20 cellular contexts compared by ENCODE assay signal in the genomic region with DNA sequence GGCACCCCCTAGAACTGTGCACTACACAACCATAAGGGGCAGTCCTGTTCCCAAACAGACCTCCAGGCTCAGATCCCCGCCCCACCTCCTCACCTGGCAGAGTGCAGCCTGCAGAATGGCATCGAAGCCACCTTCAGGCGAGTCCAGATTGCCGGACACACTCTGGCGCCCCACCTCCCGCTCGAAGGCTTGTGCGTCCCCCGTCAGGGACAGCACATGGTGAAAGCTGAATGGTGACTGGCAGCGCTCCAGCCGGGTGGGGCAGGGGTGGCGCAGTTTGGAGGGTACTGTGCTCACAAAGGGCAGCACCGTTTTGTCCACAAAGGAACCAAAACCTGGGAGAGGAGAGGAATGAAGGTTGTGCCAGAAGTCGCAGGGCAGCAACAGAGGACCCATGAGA. TPM values are rescaled to one million over a fixed set of nuclear protein-coding genes. Genes with fewer than 3 reads are reported as not detected.
DNase-seq lines count a peak whose midpoint lies in the region; ATAC-seq and TF ChIP-seq lines count a peak whose summit lies in the region.
"Had no signal": no experiment of that assay in that cellular context is flagged by ENCODE, and none has a peak within 500 bp of the region (broad histone marks: within the 10 kb centered on the region; RNA-seq: fewer than 3 reads in every experiment).

No MANE protein-coding gene starts in this region.

- H3K4me1 ChIP-seq in mesendoderm (ENCODE audit: control insufficient read depth, low read depth, low read length) (no peaks in the 10 kb centered on the region), adrenal gland (replicated peaks in 1 of 2) (peaks cover 4 to 12% of the 10 kb centered on the region in 2 donors)

- H3K36me3 Mint-ChIP-seq in activated CD4-positive, alpha-beta T cell treated with anti-CD3 and anti-CD28 coated beads, Interleukin-2, amount 10 ng/mL, durations not matched to agents 7 days and 5 days (ENCODE audit: low read depth): peaks cover 90% of the 10 kb centered on the region
- H3K36me3 Mint-ChIP-seq in activated CD4-positive, alpha-beta T cell treated with anti-CD3 and anti-CD28 coated beads for 36 hours (ENCODE audit: low read depth): peaks cover 44% of the 10 kb centered on the region
- H3K36me3 Mint-ChIP-seq in HFFc6 (ENCODE audit: low read depth): no peaks in the 10 kb centered on the region
- peaks cover 56% of the 10 kb centered on the region for H3K36me3 Mint-ChIP-seq in activated CD8-positive, alpha-beta T cell treated with anti-CD3 and anti-CD28 coated beads for 36 hours (ENCODE audit: low read depth)

- no peak overlapping the region for H3K4me2 ChIP-seq in mesendoderm (ENCODE audit: low read length)

- DNase-seq in activated CD4-positive, alpha-beta T cell treated with anti-CD3 and anti-CD28 coated beads, Interleukin-2, amount 10 ng/mL, durations not matched to agents 7 days and 5 days: no peak
- no peak for DNase-seq in activated CD4-positive, alpha-beta T cell treated with anti-CD3 and anti-CD28 coated beads for 36 hours
- DNase-seq in HFFc6 (no peak), mesendoderm (no peak), NCI-H446 (lab: John Stamatoyannopoulos, UW) (no peak), adrenal gland (no peak)
- DNase-seq in activated CD8-positive, alpha-beta T cell treated with anti-CD3 and anti-CD28 coated beads for 36 hours: no peak
- DNase-seq: activated CD4-positive, CD25-positive, alpha-beta regulatory T cell; C1 segment of cervical spinal cord; DND-41; gastrocnemius medialis; NCI-H1694; NCI-H446 treated with DMSO at 0.1 percent for 48 hours; SHP77 treated with DMSO at 0.1 percent for 48 hours; transverse colon had no signal

- no peak overlapping the region for H3K23ac ChIP-seq in mesendoderm (ENCODE audit: low read length)

- H4K5ac ChIP-seq in mesendoderm (ENCODE audit: low read length): no peak overlapping the region

- H4K8ac ChIP-seq in mesendoderm (ENCODE audit: low read depth, low read length): no peak overlapping the region

- no peak for TF ChIP-seq POLR2A in adrenal gland (IDR thresholded peaks at IDR 0.05)

- POLR2A ChIA-PET in activated CD4-positive, alpha-beta T cell treated with anti-CD3 and anti-CD28 coated beads, Interleukin-2, amount 10 ng/mL, durations not matched to agents 7 days and 5 days (lab: Charles Lee): no interaction called here
- POLR2A ChIA-PET in activated CD4-positive, alpha-beta T cell treated with anti-CD3 and anti-CD28 coated beads for 36 hours (lab: Charles Lee): no interaction called here
- POLR2A ChIA-PET in activated CD8-positive, alpha-beta T cell treated with anti-CD3 and anti-CD28 coated beads for 36 hours (lab: Charles Lee): interaction anchor here (0.6 to 9.4 kb wide), 4 partner anchors 14 to 176 kb away, joined by 3 to 91 read pairs (median 4); partner anchors contain the start of genes CSAD and ZNF740

- no peak overlapping the region for H2BK15ac ChIP-seq in mesendoderm (replicated peaks; ENCODE audit: low read depth)

- no peaks in the 10 kb centered on the region for H3K27me3 ChIP-seq in mesendoderm (ENCODE audit: insufficient read depth, low read length, poor library complexity)
- no peaks in the 10 kb centered on the region for H3K27me3 ChIP-seq in adrenal gland
- H3K27me3 ChIP-seq: transverse colon had no signal

- H3K18ac ChIP-seq in mesendoderm (ENCODE audit: low read length): no peak overlapping the region

- CTCF ChIA-PET in activated CD4-positive, alpha-beta T cell treated with anti-CD3 and anti-CD28 coated beads, Interleukin-2, amount 10 ng/mL, durations not matched to agents 7 days and 5 days (lab: Charles Lee): interaction anchor here (1.9 to 2.2 kb wide), 2 partner anchors 9 to 17 kb away, joined by 6 to 10 read pairs; no protein-coding TSS in a partner anchor
- CTCF ChIA-PET in activated CD4-positive, alpha-beta T cell treated with anti-CD3 and anti-CD28 coated beads for 36 hours (lab: Charles Lee): interaction anchor here (0.6 to 3.6 kb wide), 7 partner anchors 10 to 276 kb away, joined by 3 to 54 read pairs (median 11); partner anchors contain the start of genes AAAS, CSAD, ESPL1 and ITGB7
- CTCF ChIA-PET in activated CD8-positive, alpha-beta T cell treated with anti-CD3 and anti-CD28 coated beads for 36 hours (lab: Charles Lee): interaction anchor here (1.0 to 4.6 kb wide), 8 partner anchors 9 to 130 kb away, joined by 3 to 60 read pairs (median 20); partner anchors contain the start of genes CSAD, ESPL1, IGFBP6 and ZNF740

- peak overlapping the region; percentile 76 for H3K27ac Mint-ChIP-seq in activated CD4-positive, alpha-beta T cell treated with anti-CD3 and anti-CD28 coated beads, Interleukin-2, amount 10 ng/mL, durations not matched to agents 7 days and 5 days
- H3K27ac Mint-ChIP-seq in activated CD4-positive, alpha-beta T cell treated with anti-CD3 and anti-CD28 coated beads for 36 hours: no peak overlapping the region
- H3K27ac Mint-ChIP-seq in HFFc6: no peak overlapping the region
- H3K27ac Mint-ChIP-seq in activated CD8-positive, alpha-beta T cell treated with anti-CD3 and anti-CD28 coated beads for 36 hours: peak overlapping the region; percentile 18
- H3K27ac Mint-ChIP-seq: dendritic cell treated with granulocyte-macrophage colony-stimulating factor and Interleukin-4, amounts not matched to agents 40 ng/mL and 50 ng/mL, for 4 days had no signal

- H2BK120ac ChIP-seq in mesendoderm (ENCODE audit: low read depth, low read length): no peak overlapping the region

- peaks cover 59% of the 10 kb centered on the region for H3K4me1 Mint-ChIP-seq in activated CD4-positive, alpha-beta T cell treated with anti-CD3 and anti-CD28 coated beads, Interleukin-2, amount 10 ng/mL, durations not matched to agents 7 days and 5 days
- H3K4me1 Mint-ChIP-seq in activated CD4-positive, alpha-beta T cell treated with anti-CD3 and anti-CD28 coated beads for 36 hours: peaks cover 43% of the 10 kb centered on the region
- peaks cover 21% of the 10 kb centered on the region for H3K4me1 Mint-ChIP-seq in HFFc6 (ENCODE audit: low read depth)
- H3K4me1 Mint-ChIP-seq in activated CD8-positive, alpha-beta T cell treated with anti-CD3 and anti-CD28 coated beads for 36 hours (ENCODE audit: low read depth): peaks cover 45% of the 10 kb centered on the region

- H3K4me3 ChIP-seq in mesendoderm (ENCODE audit: low read length) (no peak overlapping the region), adrenal gland (no peak overlapping the region)
- H3K4me3 ChIP-seq: gastrocnemius medialis, transverse colon had no signal

- no peaks in the 10 kb centered on the region for H3K36me3 ChIP-seq in mesendoderm (ENCODE audit: control insufficient read depth, insufficient read depth, low read length)
- no peaks in the 10 kb centered on the region for H3K36me3 ChIP-seq in adrenal gland (replicated peaks in 1 of 2)
- H3K36me3 ChIP-seq: gastrocnemius medialis, transverse colon had no signal

- no peak overlapping the region for H3K4me3 Mint-ChIP-seq in activated CD4-positive, alpha-beta T cell treated with anti-CD3 and anti-CD28 coated beads, Interleukin-2, amount 10 ng/mL, durations not matched to agents 7 days and 5 days
- no peak overlapping the region for H3K4me3 Mint-ChIP-seq in activated CD4-positive, alpha-beta T cell treated with anti-CD3 and anti-CD28 coated beads for 36 hours
- no peak overlapping the region for H3K4me3 Mint-ChIP-seq in HFFc6
- no peak overlapping the region for H3K4me3 Mint-ChIP-seq in activated CD8-positive, alpha-beta T cell treated with anti-CD3 and anti-CD28 coated beads for 36 hours
- H3K4me3 Mint-ChIP-seq: dendritic cell treated with granulocyte-macrophage colony-stimulating factor and Interleukin-4, amounts not matched to agents 40 ng/mL and 50 ng/mL, for 4 days; stimulated activated naive CD8-positive, alpha-beta T cell treated with anti-CD3 and anti-CD28 coated beads, Interleukin-15, Interleukin-2, amounts not matched to agents 100 ng/mL and 50 ng/mL, for 24 hours had no signal

- H3K27ac ChIP-seq in mesendoderm (ENCODE audit: low read depth, low read length): no peak overlapping the region
- H3K27ac ChIP-seq in adrenal gland: no peak overlapping the region
- H3K27ac ChIP-seq: epithelial cell of prostate, gastrocnemius medialis, transverse colon had no signal

- WGBS in mesendoderm (ENCODE audit: extremely low coverage, insufficient coverage, low lambda C conversion rate): no CpG with 5 or more reads among the region's 14 CpGs
- WGBS in adrenal gland, 4 donors: 87 to 90% (median 88%) methylated on average over 14 of the region's 14 CpGs

- no peak overlapping the region for H3K4ac ChIP-seq in mesendoderm (ENCODE audit: low read depth, low read length)

- peak overlapping the region; percentile 15 for H3K56ac ChIP-seq in mesendoderm (ENCODE audit: low read length)

- H3K9me3 ChIP-seq in adrenal gland (replicated peaks in 1 of 3): no peaks in the 10 kb centered on the region
- H3K9me3 ChIP-seq: gastrocnemius medialis, transverse colon had no signal

- TF ChIP-seq CTCF in HFFc6 (IDR thresholded peaks at IDR 0.05) (0 out of 2 replicates have a peak, but pooled peaks have one; percentile 13), adrenal gland (IDR thresholded peaks at IDR 0.05) (no peak)
- TF ChIP-seq CTCF in activated CD8-positive, alpha-beta T cell treated with anti-CD3 and anti-CD28 coated beads for 36 hours (IDR thresholded peaks at IDR 0.05): no peak

- H2BK5ac ChIP-seq in mesendoderm (ENCODE audit: low read length): no peak overlapping the region

- H3K9ac ChIP-seq in mesendoderm (ENCODE audit: low read length): no peak overlapping the region

- no peak for ATAC-seq in activated CD4-positive, alpha-beta T cell treated with anti-CD3 and anti-CD28 coated beads for 36 hours
- ATAC-seq in activated CD8-positive, alpha-beta T cell treated with anti-CD3 and anti-CD28 coated beads for 36 hours: no peak
- ATAC-seq in HG03571 (IDR thresholded peaks at IDR 0.05; ENCODE audit: unreplicated experiment): no peak
- ATAC-seq: activated naive CD4-positive, alpha-beta T cell treated with anti-CD3 and anti-CD28 coated beads, Interleukin-2, amount 50 U/mL, for 72 hours; gastrocnemius medialis had no signal

- H3K79me1 ChIP-seq in mesendoderm (ENCODE audit: low read length): no peaks in the 10 kb centered on the region

- intact Hi-C loops in activated CD4-positive, alpha-beta T cell treated with anti-CD3 and anti-CD28 coated beads for 36 hours (cut with DNase I, micrococcal nuclease): loop anchor here in 1 of 2 experiments (10.0 kb wide), 1 partner anchor 132 kb away; no protein-coding TSS in a partner anchor
- intact Hi-C loops in activated CD8-positive, alpha-beta T cell treated with anti-CD3 and anti-CD28 coated beads for 36 hours (cut with micrococcal nuclease): no loop called here
- intact Hi-C loops in adrenal gland (cut with DNase I): loop anchor here (5.0 to 10.0 kb wide), 3 partner anchors 34 to 132 kb away; no protein-coding TSS in a partner anchor

- no peaks in the 10 kb centered on the region for H3K27me3 Mint-ChIP-seq in activated CD4-positive, alpha-beta T cell treated with anti-CD3 and anti-CD28 coated beads, Interleukin-2, amount 10 ng/mL, durations not matched to agents 7 days and 5 days
- no peaks in the 10 kb centered on the region for H3K27me3 Mint-ChIP-seq in activated CD4-positive, alpha-beta T cell treated with anti-CD3 and anti-CD28 coated beads for 36 hours
- peaks cover 10% of the 10 kb centered on the region for H3K27me3 Mint-ChIP-seq in HFFc6 (ENCODE audit: insufficient read depth)
- H3K27me3 Mint-ChIP-seq in activated CD8-positive, alpha-beta T cell treated with anti-CD3 and anti-CD28 coated beads for 36 hours: no peaks in the 10 kb centered on the region
- H3K27me3 Mint-ChIP-seq: stimulated activated naive CD8-positive, alpha-beta T cell treated with anti-CD3 and anti-CD28 coated beads, Interleukin-15, Interleukin-2, amounts not matched to agents 100 ng/mL and 50 ng/mL, for 24 hours had no signal

- H2AK5ac ChIP-seq in mesendoderm (ENCODE audit: low read length): no peak overlapping the region

- H3K9me3 Mint-ChIP-seq in activated CD4-positive, alpha-beta T cell treated with anti-CD3 and anti-CD28 coated beads, Interleukin-2, amount 10 ng/mL, durations not matched to agents 7 days and 5 days: no peaks in the 10 kb centered on the region
- no peaks in the 10 kb centered on the region for H3K9me3 Mint-ChIP-seq in activated CD4-positive, alpha-beta T cell treated with anti-CD3 and anti-CD28 coated beads for 36 hours (ENCODE audit: low read depth)
- no peaks in the 10 kb centered on the region for H3K9me3 Mint-ChIP-seq in HFFc6
- no peaks in the 10 kb centered on the region for H3K9me3 Mint-ChIP-seq in activated CD8-positive, alpha-beta T cell treated with anti-CD3 and anti-CD28 coated beads for 36 hours
- H3K9me3 Mint-ChIP-seq: activated naive CD4-positive, alpha-beta T cell treated with anti-CD3 and anti-CD28 coated beads, Interleukin-2, amount 50 U/mL, for 72 hours; dendritic cell treated with granulocyte-macrophage colony-stimulating factor and Interleukin-4, amounts not matched to agents 40 ng/mL and 50 ng/mL, for 4 days; stimulated activated naive CD8-positive, alpha-beta T cell treated with anti-CD3 and anti-CD28 coated beads, Interleukin-15, Interleukin-2, amounts not matched to agents 100 ng/mL and 50 ng/mL, for 24 hours had no signal

- no peaks in the 10 kb centered on the region for H3K79me2 ChIP-seq in mesendoderm (ENCODE audit: control insufficient read depth, insufficient read depth, low read length)

RNA-seq across cellular contexts. Expression of gene ITGB7, which starts 10.6 kb away (rescaled TPM):
- total RNA-seq in activated CD4-positive, alpha-beta T cell treated with anti-CD3 and anti-CD28 coated beads, Interleukin-2, amount 10 ng/mL, durations not matched to agents 7 days and 5 days: 100 to 1,000 TPM; 621 to 702 TPM
- 10 to 100 TPM; 73.0 to 77.6 TPM for total RNA-seq in activated CD4-positive, alpha-beta T cell treated with anti-CD3 and anti-CD28 coated beads for 36 hours
- 1 to 10 TPM in 3 of 6 experiments, under 1 TPM in 3; 0.35 to 1.5 (median 0.93) TPM for total RNA-seq in HFFc6 (2021; fragmentation: NEBNext Ultra II Directional; extraction: Animal tissue kit (Norgen Biotek cat#: 25700))
- total RNA-seq in activated CD8-positive, alpha-beta T cell treated with anti-CD3 and anti-CD28 coated beads for 36 hours: 100 to 1,000 TPM; 121 to 137 TPM
- 0.49 TPM for polyA plus RNA-seq in mesendoderm (2013, experiment 1 of 2)
- 0.88 TPM for polyA plus RNA-seq in mesendoderm (2013, experiment 2 of 2)
- 1 to 10 TPM; 1.2 to 7.4 (median 4.0) TPM for total RNA-seq in adrenal gland
- polyA plus RNA-seq in adrenal gland: 1 to 10 TPM in 2 of 3 donors, under 1 TPM in 1; 0.95 to 4.0 (median 3.5) TPM

RNA-seq across cellular contexts. Expression of gene CSAD, which starts 15.8 kb away (rescaled TPM):
- 10 to 100 TPM; 33.3 to 34.7 TPM for total RNA-seq in activated CD4-positive, alpha-beta T cell treated with anti-CD3 and anti-CD28 coated beads, Interleukin-2, amount 10 ng/mL, durations not matched to agents 7 days and 5 days
- total RNA-seq in activated CD4-positive, alpha-beta T cell treated with anti-CD3 and anti-CD28 coated beads for 36 hours: 10 to 100 TPM; 20.0 to 23.1 TPM
- 10 to 100 TPM; 13.9 to 17.1 (median 16.0) TPM for total RNA-seq in HFFc6 (2021; fragmentation: NEBNext Ultra II Directional; extraction: Animal tissue kit (Norgen Biotek cat#: 25700))
- 10 to 100 TPM; 13.8 to 18.6 TPM for total RNA-seq in activated CD8-positive, alpha-beta T cell treated with anti-CD3 and anti-CD28 coated beads for 36 hours
- polyA plus RNA-seq in mesendoderm (2013, experiment 1 of 2): 3.2 TPM
- polyA plus RNA-seq in mesendoderm (2013, experiment 2 of 2): 3.5 TPM
- total RNA-seq in adrenal gland: 10 to 100 TPM in 6 of 8 donors, 1 to 10 TPM in 2; 2.3 to 43.4 (median 19.8) TPM
- polyA plus RNA-seq in adrenal gland: 100 to 1,000 TPM in 2 of 3 donors, 10 to 100 TPM in 1; 10.9 to 140 (median 100) TPM

RNA-seq across cellular contexts. Expression of gene ZNF740, which starts 16.0 kb away (rescaled TPM):
- 10 to 100 TPM; 38.9 to 44.1 TPM for total RNA-seq in activated CD4-positive, alpha-beta T cell treated with anti-CD3 and anti-CD28 coated beads, Interleukin-2, amount 10 ng/mL, durations not matched to agents 7 days and 5 days
- 10 to 100 TPM; 34.9 to 40.2 TPM for total RNA-seq in activated CD4-positive, alpha-beta T cell treated with anti-CD3 and anti-CD28 coated beads for 36 hours
- total RNA-seq in HFFc6 (2021; fragmentation: NEBNext Ultra II Directional; extraction: Animal tissue kit (Norgen Biotek cat#: 25700)): 10 to 100 TPM; 17.3 to 25.7 (median 19.3) TPM
- total RNA-seq in activated CD8-positive, alpha-beta T cell treated with anti-CD3 and anti-CD28 coated beads for 36 hours: 10 to 100 TPM; 31.3 to 35.9 TPM
- 6.8 TPM for polyA plus RNA-seq in mesendoderm (2013, experiment 1 of 2)
- polyA plus RNA-seq in mesendoderm (2013, experiment 2 of 2): 7.1 TPM
- 10 to 100 TPM in 7 of 8 donors, 1 to 10 TPM in 1; 8.8 to 61.0 (median 18.6) TPM for total RNA-seq in adrenal gland
- 10 to 100 TPM in 2 of 3 donors, 1 to 10 TPM in 1; 6.6 to 11.3 (median 11.3) TPM for polyA plus RNA-seq in adrenal gland

RNA-seq across cellular contexts. Expression of gene RARG, which starts 35.5 kb away (rescaled TPM):
- total RNA-seq in activated CD4-positive, alpha-beta T cell treated with anti-CD3 and anti-CD28 coated beads, Interleukin-2, amount 10 ng/mL, durations not matched to agents 7 days and 5 days: 10 to 100 TPM; 58.3 to 59.7 TPM
- total RNA-seq in activated CD4-positive, alpha-beta T cell treated with anti-CD3 and anti-CD28 coated beads for 36 hours: 10 to 100 TPM; 20.0 to 21.6 TPM
- 10 to 100 TPM; 47.2 to 80.5 (median 71.0) TPM for total RNA-seq in HFFc6 (2021; fragmentation: NEBNext Ultra II Directional; extraction: Animal tissue kit (Norgen Biotek cat#: 25700))
- 10 to 100 TPM; 19.7 to 20.3 TPM for total RNA-seq in activated CD8-positive, alpha-beta T cell treated with anti-CD3 and anti-CD28 coated beads for 36 hours
- 28.5 TPM for polyA plus RNA-seq in mesendoderm (2013, experiment 1 of 2)
- polyA plus RNA-seq in mesendoderm (2013, experiment 2 of 2): 26.2 TPM
- 10 to 100 TPM; 15.8 to 36.4 (median 24.8) TPM for total RNA-seq in adrenal gland
- polyA plus RNA-seq in adrenal gland: 10 to 100 TPM in 2 of 3 donors, 1 to 10 TPM in 1; 9.2 to 36.2 (median 25.8) TPM

Comparison
In these comparisons a context has a peak if more than half of its experiments do, and no peak if none do; other contexts are left out.
1. H3K27ac Mint-ChIP-seq: peak in activated CD4-positive, alpha-beta T cell treated with anti-CD3 and anti-CD28 coated beads, Interleukin-2, amount 10 ng/mL, durations not matched to agents 7 days and 5 days (single experiment) and activated CD8-positive, alpha-beta T cell treated with anti-CD3 and anti-CD28 coated beads for 36 hours (single experiment); none in activated CD4-positive, alpha-beta T cell treated with anti-CD3 and anti-CD28 coated beads for 36 hours (single experiment) and HFFc6 (single experiment).
2. RNA of gene ITGB7, which starts 10.6 kb away (total RNA-seq): 621 to 702 TPM in activated CD4-positive, alpha-beta T cell treated with anti-CD3 and anti-CD28 coated beads, Interleukin-2, amount 10 ng/mL, durations not matched to agents 7 days and 5 days, 121 to 137 TPM in activated CD8-positive, alpha-beta T cell treated with anti-CD3 and anti-CD28 coated beads for 36 hours and 73.0 to 77.6 TPM in activated CD4-positive, alpha-beta T cell treated with anti-CD3 and anti-CD28 coated beads for 36 hours; 1.2 to 7.4 TPM in adrenal gland and 0.35 to 1.5 TPM in HFFc6; every median in the first group is over 4 times any median in the second.